ENCODE assay signal across 1 cellular context in the genomic region with DNA sequence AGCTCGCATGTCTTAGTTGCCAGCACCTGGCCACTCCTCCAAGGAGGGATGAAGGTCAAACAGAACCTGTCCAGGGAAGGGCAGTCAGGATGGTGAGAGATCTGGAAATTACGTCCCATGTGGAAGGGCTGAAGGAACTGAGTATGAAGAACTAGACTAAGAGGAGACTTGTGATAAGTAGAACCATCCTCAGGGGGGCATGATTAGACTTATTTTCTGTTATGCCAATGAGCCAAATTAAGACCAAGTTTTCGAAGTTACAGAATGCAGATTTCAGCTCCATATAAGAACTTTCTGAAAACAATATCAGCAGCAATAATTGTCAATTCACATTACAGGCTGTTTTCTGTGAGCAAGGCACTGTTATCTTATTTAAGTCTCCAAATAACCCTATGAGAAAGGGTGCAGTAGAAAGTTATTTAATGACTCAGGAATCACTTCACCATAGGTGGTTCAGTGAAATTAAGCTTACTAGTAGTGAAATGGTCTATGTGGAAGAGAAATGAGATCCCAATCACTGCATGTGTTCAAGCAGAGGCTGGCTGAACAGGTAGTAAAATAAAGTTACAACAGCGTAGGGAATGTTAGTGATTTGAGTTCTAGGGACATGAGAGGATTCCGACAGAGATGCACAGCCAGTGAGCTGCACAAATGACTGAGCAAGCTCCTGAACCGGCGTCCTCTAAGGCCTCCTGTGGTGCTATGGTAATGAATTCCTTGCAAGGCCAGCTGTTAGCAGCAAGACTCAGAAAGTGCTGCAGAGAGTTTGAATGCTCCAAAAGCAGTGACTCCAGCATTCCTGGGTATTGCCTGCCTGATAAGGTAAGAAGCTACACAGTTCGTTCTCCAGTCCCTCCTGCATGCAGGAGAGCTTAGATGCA.
A peak's percentile ranks its signal among the peaks of the same experiment; 100 is the strongest.
TF ChIP-seq lines count a peak whose summit lies in the region.

No MANE protein-coding gene starts in this region.

TF ChIP-seq in HEK293, 187 proteins besides CTCF, POLR2A, EP300 and RAD21 (continued from another document):
- TF ChIP-seq, protein P1, sequence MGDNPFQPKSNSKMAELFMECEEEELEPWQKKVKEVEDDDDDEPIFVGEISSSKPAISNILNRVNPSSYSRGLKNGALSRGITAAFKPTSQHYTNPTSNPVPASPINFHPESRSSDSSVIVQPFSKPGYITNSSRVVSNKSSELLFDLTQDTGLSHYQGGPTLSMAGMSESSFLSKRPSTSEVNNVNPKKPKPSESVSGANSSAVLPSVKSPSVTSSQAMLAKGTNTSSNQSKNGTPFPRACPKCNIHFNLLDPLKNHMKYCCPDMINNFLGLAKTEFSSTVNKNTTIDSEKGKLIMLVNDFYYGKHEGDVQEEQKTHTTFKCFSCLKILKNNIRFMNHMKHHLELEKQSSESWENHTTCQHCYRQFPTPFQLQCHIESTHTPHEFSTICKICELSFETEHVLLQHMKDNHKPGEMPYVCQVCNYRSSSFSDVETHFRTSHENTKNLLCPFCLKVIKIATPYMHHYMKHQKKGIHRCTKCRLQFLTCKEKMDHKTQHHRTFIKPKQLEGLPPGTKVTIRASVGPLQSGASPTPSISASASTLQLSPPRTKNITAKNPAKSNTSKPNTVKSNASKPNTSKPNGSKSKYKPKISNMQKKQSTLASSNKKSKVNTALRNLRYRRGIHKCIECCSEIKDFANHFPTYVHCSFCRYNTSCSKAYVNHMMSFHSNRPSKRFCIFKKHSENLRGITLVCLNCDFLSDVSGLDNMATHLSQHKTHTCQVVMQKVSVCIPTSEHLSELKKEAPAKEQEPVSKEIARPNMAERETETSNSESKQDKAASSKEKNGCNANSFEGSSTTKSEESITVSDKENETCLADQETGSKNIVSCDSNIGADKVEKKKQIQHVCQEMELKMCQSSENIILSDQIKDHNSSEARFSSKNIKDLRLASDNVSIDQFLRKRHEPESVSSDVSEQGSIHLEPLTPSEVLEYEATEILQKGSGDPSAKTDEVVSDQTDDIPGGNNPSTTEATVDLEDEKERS (tag by site-specific recombination; IDR thresholded peaks at IDR 0.05), result no peak
- no peak for TF ChIP-seq HOXD13 (CRISPR knock-in tag; IDR thresholded peaks at IDR 0.05; ENCODE audit: borderline replicate concordance)
- TF ChIP-seq ZNF596 (tag by site-specific recombination; IDR thresholded peaks at IDR 0.05), result peak; percentile 27; the same call in 1 of the 2 replicates
- TF ChIP-seq ZNF341 (tag by site-specific recombination; IDR thresholded peaks at IDR 0.05; ENCODE audit: low read depth), result no peak; the same call in 1 of the 2 replicates
- TF ChIP-seq ZNF747 (tag by site-specific recombination; IDR thresholded peaks at IDR 0.05), result no peak
- peak; percentile 86 for TF ChIP-seq FEZF1 (tag by site-specific recombination; IDR thresholded peaks at IDR 0.05)
- TF ChIP-seq IKZF3 (tag by site-specific recombination; IDR thresholded peaks at IDR 0.05), result peak; percentile 34; the same call in 1 of the 2 replicates
- no peak for TF ChIP-seq ZNF677 (tag by site-specific recombination; IDR thresholded peaks at IDR 0.05)
- TF ChIP-seq, protein P2, sequence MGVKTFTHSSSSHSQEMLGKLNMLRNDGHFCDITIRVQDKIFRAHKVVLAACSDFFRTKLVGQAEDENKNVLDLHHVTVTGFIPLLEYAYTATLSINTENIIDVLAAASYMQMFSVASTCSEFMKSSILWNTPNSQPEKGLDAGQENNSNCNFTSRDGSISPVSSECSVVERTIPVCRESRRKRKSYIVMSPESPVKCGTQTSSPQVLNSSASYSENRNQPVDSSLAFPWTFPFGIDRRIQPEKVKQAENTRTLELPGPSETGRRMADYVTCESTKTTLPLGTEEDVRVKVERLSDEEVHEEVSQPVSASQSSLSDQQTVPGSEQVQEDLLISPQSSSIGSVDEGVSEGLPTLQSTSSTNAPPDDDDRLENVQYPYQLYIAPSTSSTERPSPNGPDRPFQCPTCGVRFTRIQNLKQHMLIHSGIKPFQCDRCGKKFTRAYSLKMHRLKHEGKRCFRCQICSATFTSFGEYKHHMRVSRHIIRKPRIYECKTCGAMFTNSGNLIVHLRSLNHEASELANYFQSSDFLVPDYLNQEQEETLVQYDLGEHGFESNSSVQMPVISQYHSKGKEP (tag by site-specific recombination; IDR thresholded peaks at IDR 0.05), result 0 out of 2 replicates have a peak, but pooled peaks have one; percentile 66
- peak; percentile 17; the same call in 1 of the 2 replicates for TF ChIP-seq ZSCAN30 (tag by site-specific recombination; IDR thresholded peaks at IDR 0.05)
- TF ChIP-seq ZBTB20 (tag by site-specific recombination; IDR thresholded peaks at IDR 0.05), result no peak
- peak; percentile 42 for TF ChIP-seq OSR2 (tag by site-specific recombination; IDR thresholded peaks at IDR 0.05)
- TF ChIP-seq ZIC2 (tag by site-specific recombination; IDR thresholded peaks at IDR 0.05), result peak; percentile 100
- TF ChIP-seq, protein P3, sequence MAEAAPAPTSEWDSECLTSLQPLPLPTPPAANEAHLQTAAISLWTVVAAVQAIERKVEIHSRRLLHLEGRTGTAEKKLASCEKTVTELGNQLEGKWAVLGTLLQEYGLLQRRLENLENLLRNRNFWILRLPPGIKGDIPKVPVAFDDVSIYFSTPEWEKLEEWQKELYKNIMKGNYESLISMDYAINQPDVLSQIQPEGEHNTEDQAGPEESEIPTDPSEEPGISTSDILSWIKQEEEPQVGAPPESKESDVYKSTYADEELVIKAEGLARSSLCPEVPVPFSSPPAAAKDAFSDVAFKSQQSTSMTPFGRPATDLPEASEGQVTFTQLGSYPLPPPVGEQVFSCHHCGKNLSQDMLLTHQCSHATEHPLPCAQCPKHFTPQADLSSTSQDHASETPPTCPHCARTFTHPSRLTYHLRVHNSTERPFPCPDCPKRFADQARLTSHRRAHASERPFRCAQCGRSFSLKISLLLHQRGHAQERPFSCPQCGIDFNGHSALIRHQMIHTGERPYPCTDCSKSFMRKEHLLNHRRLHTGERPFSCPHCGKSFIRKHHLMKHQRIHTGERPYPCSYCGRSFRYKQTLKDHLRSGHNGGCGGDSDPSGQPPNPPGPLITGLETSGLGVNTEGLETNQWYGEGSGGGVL (tag by site-specific recombination; IDR thresholded peaks at IDR 0.05), result no peak
- no peak for TF ChIP-seq ZNF133 (tag by site-specific recombination; IDR thresholded peaks at IDR 0.05)
- TF ChIP-seq ZNF664 (tag by site-specific recombination; IDR thresholded peaks at IDR 0.05), result peak; percentile 68; the same call in 1 of the 2 replicates
- TF ChIP-seq ZNF335 (tag by site-specific recombination; conservative IDR thresholded peaks at IDR 0.05), result peak; percentile 28
- TF ChIP-seq, protein P4, sequence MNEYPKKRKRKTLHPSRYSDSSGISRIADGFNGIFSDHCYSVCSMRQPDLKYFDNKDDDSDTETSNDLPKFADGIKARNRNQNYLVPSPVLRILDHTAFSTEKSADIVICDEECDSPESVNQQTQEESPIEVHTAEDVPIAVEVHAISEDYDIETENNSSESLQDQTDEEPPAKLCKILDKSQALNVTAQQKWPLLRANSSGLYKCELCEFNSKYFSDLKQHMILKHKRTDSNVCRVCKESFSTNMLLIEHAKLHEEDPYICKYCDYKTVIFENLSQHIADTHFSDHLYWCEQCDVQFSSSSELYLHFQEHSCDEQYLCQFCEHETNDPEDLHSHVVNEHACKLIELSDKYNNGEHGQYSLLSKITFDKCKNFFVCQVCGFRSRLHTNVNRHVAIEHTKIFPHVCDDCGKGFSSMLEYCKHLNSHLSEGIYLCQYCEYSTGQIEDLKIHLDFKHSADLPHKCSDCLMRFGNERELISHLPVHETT (tag by site-specific recombination; IDR thresholded peaks at IDR 0.05), result no peak
- no peak for TF ChIP-seq ZNF169 (tag by site-specific recombination; IDR thresholded peaks at IDR 0.05)
- peak; percentile 55 for TF ChIP-seq ZBTB17 (tag by site-specific recombination; IDR thresholded peaks at IDR 0.05)
- 0 out of 2 replicates have a peak, but pooled peaks have one; percentile 44 for TF ChIP-seq ZNF24 (tag by site-specific recombination; IDR thresholded peaks at IDR 0.05)
- TF ChIP-seq ZNF114 (tag by site-specific recombination; IDR thresholded peaks at IDR 0.05), result no peak
- TF ChIP-seq ZFP37 (tag by site-specific recombination; IDR thresholded peaks at IDR 0.05), result 0 out of 2 replicates have a peak, but pooled peaks have one; percentile 45
- TF ChIP-seq ZNF654 (tag by site-specific recombination; IDR thresholded peaks at IDR 0.05; ENCODE audit: low read depth), result peak; percentile 60
- no peak for TF ChIP-seq ZNF624 (tag by site-specific recombination; IDR thresholded peaks at IDR 0.05)
- TF ChIP-seq ZNF404 (tag by site-specific recombination; IDR thresholded peaks at IDR 0.05), result no peak
